8 cellular contexts compared by ENCODE assay signal in genomic region chr12:66129934-66130266, GRCh38. TPM values are rescaled to one million over a fixed set of nuclear protein-coding genes. Genes with fewer than 3 reads are reported as not detected.
DNase-seq lines count a peak whose midpoint lies in the region; ATAC-seq and TF ChIP-seq lines count a peak whose summit lies in the region.

No MANE protein-coding gene starts in this region.

- CTCF ChIA-PET in A673 (lab: Charles Lee): interaction anchor here (1.9 kb wide), 1 partner anchor 40 kb away, joined by 11 read pairs; the partner anchor contains the start of gene TMBIM4
- CTCF ChIA-PET in activated CD8-positive, alpha-beta T cell treated with anti-CD3 and anti-CD28 coated beads, Interleukin-2, amount 10 ng/mL, durations not matched to agents 7 days and 5 days (lab: Charles Lee): interaction anchor here (2.1 kb wide), 1 partner anchor 8 kb away, joined by 6 read pairs; no protein-coding TSS in a partner anchor

- no CpG with 5 or more reads among the region's 8 CpGs for WGBS in iPS DF 6.9 (ENCODE audit: insufficient coverage, insufficient read length)
- 3 to 4% (median 4%) methylated on average over 8 of the region's 8 CpGs for WGBS in spleen, 5 donors

- DNase-seq in A673 (ENCODE audit: low spot score): no peak
- DNase-seq in activated CD8-positive, alpha-beta T cell treated with anti-CD3 and anti-CD28 coated beads, Interleukin-2, amount 10 ng/mL, durations not matched to agents 7 days and 5 days: no peak
- DNase-seq in iPS DF 6.9 (ENCODE audit: low read depth, low spot score): no peak
- DNase-seq in spleen: no peak
- no peak for DNase-seq in putamen (ENCODE audit: low spot score)
- DNase-seq in GDM1 (lab: John Stamatoyannopoulos, UW): no peak

- no peaks in the 10 kb centered on the region for H3K9me3 Mint-ChIP-seq in activated CD8-positive, alpha-beta T cell treated with anti-CD3 and anti-CD28 coated beads, Interleukin-2, amount 10 ng/mL, durations not matched to agents 7 days and 5 days (ENCODE audit: insufficient read depth)

- H3K4me1 ChIP-seq in A673 (ENCODE audit: insufficient read depth, low read length, poor library complexity, severe bottlenecking) (peaks cover 10% of the 10 kb centered on the region), iPS DF 6.9 (ENCODE audit: control insufficient read depth, insufficient read depth, low read length) (0 out of 2 replicates have a peak, but pooled peaks cover 2% of the 10 kb centered on the region), spleen (peaks cover 3 to 66% (median 49%) of the 10 kb centered on the region in 6 donors)

- H3K4me3 ChIP-seq in A673 (ENCODE audit: low read depth, low read length, poor library complexity, severe bottlenecking): peak overlapping the region; percentile 88
- H3K4me3 ChIP-seq in iPS DF 6.9 (ENCODE audit: low read length): peak overlapping the region; percentile 68; the same call in 1 of the 2 replicates
- H3K4me3 ChIP-seq in spleen: peak overlapping the region; percentile 73 to 91 (median 82)

- peak overlapping the region; percentile 98 for H3K4me3 Mint-ChIP-seq in activated CD8-positive, alpha-beta T cell treated with anti-CD3 and anti-CD28 coated beads, Interleukin-2, amount 10 ng/mL, durations not matched to agents 7 days and 5 days

- no peaks in the 10 kb centered on the region for H3K27me3 Mint-ChIP-seq in activated CD8-positive, alpha-beta T cell treated with anti-CD3 and anti-CD28 coated beads, Interleukin-2, amount 10 ng/mL, durations not matched to agents 7 days and 5 days (ENCODE audit: low read depth)

- ATAC-seq in GM21723 (IDR thresholded peaks at IDR 0.05; ENCODE audit: unreplicated experiment) (peak; percentile 2), GM18873 (IDR thresholded peaks at IDR 0.05; ENCODE audit: low FRiP score, unreplicated experiment) (no peak)
- no peak for ATAC-seq in activated CD8-positive, alpha-beta T cell treated with anti-CD3 and anti-CD28 coated beads, Interleukin-2, amount 10 ng/mL, durations not matched to agents 7 days and 5 days

- TF ChIP-seq POLR2A in spleen (IDR thresholded peaks at IDR 0.05): no peak

- H3K9me3 ChIP-seq in A673 (ENCODE audit: low read depth, low read length, poor library complexity, severe bottlenecking): no peaks in the 10 kb centered on the region
- H3K9me3 ChIP-seq in iPS DF 6.9 (ENCODE audit: control insufficient read depth, insufficient read depth, low read length): no peaks in the 10 kb centered on the region
- H3K9me3 ChIP-seq in spleen: no peaks in the 10 kb centered on the region

- BruUV-seq in A673 (replicated peaks; lab: Mats Ljungman, UMichigan): no TSS peak

- H3K27ac Mint-ChIP-seq in activated CD8-positive, alpha-beta T cell treated with anti-CD3 and anti-CD28 coated beads, Interleukin-2, amount 10 ng/mL, durations not matched to agents 7 days and 5 days: peak overlapping the region; percentile 99

- no peaks in the 10 kb centered on the region for H3K27me3 ChIP-seq in A673 (replicated peaks; ENCODE audit: insufficient read depth, low read depth, low read length, poor library complexity)
- no peaks in the 10 kb centered on the region for H3K27me3 ChIP-seq in iPS DF 6.9 (ENCODE audit: control insufficient read depth, insufficient read depth, low read length)
- H3K27me3 ChIP-seq in spleen (replicated peaks in 1 of 7): no peaks in the 10 kb centered on the region

- intact Hi-C loops in A673 (cut with micrococcal nuclease; ENCODE audit: unreplicated experiment) (no loop called here), spleen (cut with DNase I; ENCODE audit: low total_unique reads) (no loop called here)

- peaks cover 65% of the 10 kb centered on the region for H3K4me1 Mint-ChIP-seq in activated CD8-positive, alpha-beta T cell treated with anti-CD3 and anti-CD28 coated beads, Interleukin-2, amount 10 ng/mL, durations not matched to agents 7 days and 5 days (ENCODE audit: low read depth)

- H3K27ac ChIP-seq in A673 (ENCODE audit: low read depth, low read length, poor library complexity, severe bottlenecking) (peak overlapping the region; percentile 76), iPS DF 6.9 (ENCODE audit: low read length) (no peak overlapping the region), spleen (peak overlapping the region in 6 of 8 donors; percentile 77 to 91 (median 90))

- no peak for TF ChIP-seq CTCF in A673 (conservative IDR thresholded peaks at IDR 0.05; ENCODE audit: low read depth, low read length)
- TF ChIP-seq CTCF in spleen (IDR thresholded peaks at IDR 0.05 in 8 of 11, conservative IDR thresholded peaks at IDR 0.05 in 3 of 11): no peak

- POLR2A ChIA-PET in A673 (lab: Charles Lee; ENCODE audit: low non-redundant PET): no interaction called here
- POLR2A ChIA-PET in activated CD8-positive, alpha-beta T cell treated with anti-CD3 and anti-CD28 coated beads, Interleukin-2, amount 10 ng/mL, durations not matched to agents 7 days and 5 days (lab: Charles Lee): interaction anchor here (0.6 to 3.4 kb wide), 12 partner anchors 8 to 1685 kb away, joined by 3 to 59 read pairs (median 7); partner anchors contain the start of genes HELB, LEMD3 and TMBIM4

- peaks cover 65% of the 10 kb centered on the region for H3K36me3 Mint-ChIP-seq in activated CD8-positive, alpha-beta T cell treated with anti-CD3 and anti-CD28 coated beads, Interleukin-2, amount 10 ng/mL, durations not matched to agents 7 days and 5 days (ENCODE audit: low read depth)

- H3K36me3 ChIP-seq in A673 (ENCODE audit: insufficient read depth, low read length, poor library complexity, severe bottlenecking) (peaks cover 22% of the 10 kb centered on the region), iPS DF 6.9 (ENCODE audit: control insufficient read depth, insufficient read depth, low read length) (peaks cover 7% of the 10 kb centered on the region; the same call in 1 of the 2 replicates), spleen (peaks cover 0 to 51% (median 33%) of the 10 kb centered on the region in 6 donors)

RNA-seq across cellular contexts. Expression of gene LLPH, which starts 0.7 kb away (rescaled TPM):
- 49.5 and 51.3 TPM in 2 replicates for total RNA-seq in A673 (2021)
- 10 to 100 TPM; 35.9 to 39.1 TPM for total RNA-seq in activated CD8-positive, alpha-beta T cell treated with anti-CD3 and anti-CD28 coated beads, Interleukin-2, amount 10 ng/mL, durations not matched to agents 7 days and 5 days
- total RNA-seq in spleen: 10 to 100 TPM in 4 of 7 donors, 1 to 10 TPM in 3; 6.5 to 21.7 (median 16.9) TPM
- 10 to 100 TPM; 13.9 to 21.1 (median 19.1) TPM for polyA plus RNA-seq in spleen

RNA-seq across cellular contexts. Expression of gene TMBIM4, which starts 39.9 kb away (rescaled TPM):
- total RNA-seq in A673 (2021): 61.8 and 62.1 TPM in 2 replicates
- total RNA-seq in activated CD8-positive, alpha-beta T cell treated with anti-CD3 and anti-CD28 coated beads, Interleukin-2, amount 10 ng/mL, durations not matched to agents 7 days and 5 days: 10 to 100 TPM; 60.5 to 61.6 TPM
- 100 to 1,000 TPM; 114 to 257 (median 134) TPM for total RNA-seq in spleen
- 100 to 1,000 TPM in 2 of 3 donors, 10 to 100 TPM in 1; 93.4 to 132 (median 125) TPM for polyA plus RNA-seq in spleen

RNA-seq across cellular contexts. Expression of gene IRAK3, which starts 59.1 kb away (rescaled TPM):
- total RNA-seq in A673 (2021) (0.19 and 0.37 TPM in 2 replicates), spleen (100 to 1,000 TPM in 2 of 7 donors, 10 to 100 TPM in 5; 39.0 to 157 (median 79.6) TPM)
- under 1 TPM; 0.05 to 0.40 TPM for total RNA-seq in activated CD8-positive, alpha-beta T cell treated with anti-CD3 and anti-CD28 coated beads, Interleukin-2, amount 10 ng/mL, durations not matched to agents 7 days and 5 days
- 1 to 10 TPM; 4.4 to 9.4 (median 5.7) TPM for polyA plus RNA-seq in spleen

Comparison
In these comparisons a context has a peak if more than half of its experiments do, and no peak if none do; other contexts are left out.
1. RNA of gene IRAK3, which starts 59.1 kb away (total RNA-seq): 39.0 to 157 TPM in spleen; 0.05 to 0.40 TPM in activated CD8-positive, alpha-beta T cell treated with anti-CD3 and anti-CD28 coated beads, Interleukin-2, amount 10 ng/mL, durations not matched to agents 7 days and 5 days and 0.19 to 0.37 TPM in A673; every median in the first group is over 10 times any median in the second.
2. Peak in every context shown above with its lines, with median percentiles within 50 percentile points of each other: H3K4me3 ChIP-seq.